In the genomic region with DNA sequence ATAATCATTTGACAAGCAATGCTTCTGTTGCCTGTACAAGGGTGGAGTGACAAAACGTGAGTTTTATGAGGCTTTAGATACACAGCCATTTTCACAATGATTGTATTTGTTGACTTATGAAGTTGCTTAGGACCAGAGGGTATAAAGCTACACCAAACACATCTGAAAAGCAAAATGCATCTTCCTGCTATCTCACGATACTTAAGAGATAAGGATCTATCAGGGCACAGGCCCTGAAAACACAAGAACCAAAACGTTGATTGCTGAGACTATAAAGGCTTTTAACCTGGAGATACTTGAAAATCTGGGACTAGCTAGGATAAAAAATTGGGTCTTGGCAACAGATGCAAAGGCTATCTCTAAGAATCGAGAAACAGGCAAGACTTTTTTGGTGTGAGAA, we compare ENCODE assay signal across 21 cellular contexts.
DNase-seq lines count a peak whose midpoint lies in the region; ATAC-seq and TF ChIP-seq lines count a peak whose summit lies in the region.
"Had no signal": no experiment of that assay in that cellular context is flagged by ENCODE, and none has a peak within 500 bp of the region (broad histone marks: within the 10 kb centered on the region; RNA-seq: fewer than 3 reads in every experiment).

No MANE protein-coding gene starts in this region.

- DNase-seq in NCI-H1417 (lab: John Stamatoyannopoulos, UW) (peak in 2 of 3 experiments; percentile 5 to 54), NCI-H1417 treated with DMSO at 0.1 percent for 48 hours (lab: John Stamatoyannopoulos, UW) (no peak), SK-N-SH (no peak), LNCaP clone FGC (ENCODE audit: low read depth) (peak; percentile 14), MCF 10A (ENCODE audit: unreplicated experiment) (no peak)
- DNase-seq in stimulated activated naive CD4-positive, alpha-beta T cell treated with Interleukin-2 at 50 U/mL for 16 hours (lab: John Stamatoyannopoulos, UW) = no peak
- DNase-seq: Caco-2; CD4-positive, CD25-positive, alpha-beta regulatory T cell; CD8-positive, alpha-beta T cell; DMS53; EL; GDM1; H9 had no signal

- BruUV-seq in MCF 10A (replicated peaks; lab: Mats Ljungman, UMichigan) = no TSS peak

- TF ChIP-seq EP300 in SK-N-SH (IDR thresholded peaks at IDR 0.05; ENCODE audit: borderline replicate concordance in 1 of 2, low read depth in 1 of 2, low read length in 1 of 2) = no peak

- H3K36me3 Mint-ChIP-seq in MCF 10A (ENCODE audit: insufficient read depth, unreplicated experiment) = no peaks in the 10 kb centered on the region
- H3K36me3 Mint-ChIP-seq: CD4-positive, CD25-positive, alpha-beta regulatory T cell had no signal

- H3K9me3 Mint-ChIP-seq in MCF 10A (ENCODE audit: unreplicated experiment) = peaks cover 7% of the 10 kb centered on the region
- H3K9me3 Mint-ChIP-seq: GM23338 had no signal

- H3K27ac ChIP-seq in SK-N-SH (ENCODE audit: low read depth in 2 of 2, low read length in 1 of 2) = peak overlapping the region in 1 of 2 experiments; percentile 66; a peak in 2 of 4 replicates
- H3K27ac ChIP-seq: 22Rv1, BLaER1, C4-2B had no signal

- no peaks in the 10 kb centered on the region for H3K4me1 Mint-ChIP-seq in MCF 10A (ENCODE audit: insufficient read depth, unreplicated experiment)
- H3K4me1 Mint-ChIP-seq: B cell; CD4-positive, CD25-positive, alpha-beta regulatory T cell; GM23338; H9 had no signal

- no peak overlapping the region for H2AFZ ChIP-seq in SK-N-SH (ENCODE audit: low read depth)
- H2AFZ ChIP-seq: GM23338 had no signal

- intact Hi-C loops in MCF 10A (cut with micrococcal nuclease) = no loop called here

- no peak overlapping the region for H3K4me2 ChIP-seq in SK-N-SH
- H3K4me2 ChIP-seq: BLaER1, GM23338 had no signal

- no peak overlapping the region for H3K4me3 Mint-ChIP-seq in MCF 10A (ENCODE audit: unreplicated experiment)
- H3K4me3 Mint-ChIP-seq: B cell; CD4-positive, CD25-positive, alpha-beta regulatory T cell; CD8-positive, alpha-beta T cell; GM23338; H9 had no signal

- H3K27ac Mint-ChIP-seq in MCF 10A (ENCODE audit: low read depth, unreplicated experiment) = no peak overlapping the region
- H3K27ac Mint-ChIP-seq: B cell; CD4-positive, CD25-positive, alpha-beta regulatory T cell; CD8-positive, alpha-beta T cell; GM23338; H9 had no signal

- no peaks in the 10 kb centered on the region for H3K4me1 ChIP-seq in SK-N-SH (ENCODE audit: control insufficient read depth in 1 of 2, insufficient read depth in 2 of 2, low read depth in 1 of 2, low read length in 1 of 2)
- H3K4me1 ChIP-seq: BLaER1, Caco-2 had no signal

- ATAC-seq in SK-N-SH treated with all-trans-retinoic acid at 6 μM for 48 hours = no peak
- ATAC-seq: CD8-positive, alpha-beta T cell; GM12878; GM23338; HCT116 had no signal

- no peaks in the 10 kb centered on the region for H3K27me3 Mint-ChIP-seq in MCF 10A (ENCODE audit: insufficient read depth, unreplicated experiment)
- H3K27me3 Mint-ChIP-seq: B cell; CD4-positive, CD25-positive, alpha-beta regulatory T cell had no signal

- H3K9me3 ChIP-seq in SK-N-SH = 0 out of 2 replicates have a peak, but pooled peaks cover 6% of the 10 kb centered on the region
- H3K9me3 ChIP-seq: Caco-2 had no signal

- H3K36me3 ChIP-seq in SK-N-SH (replicated peaks in 1 of 2; ENCODE audit: control insufficient read depth in 1 of 2, insufficient read depth in 2 of 2, low read length in 1 of 2) = peaks cover 0 to under 1% of the 10 kb centered on the region in 2 experiments

- CTCF ChIA-PET in SK-N-SH (lab: Yijun Ruan, JAX) = interaction anchor here (1.0 to 2.2 kb wide), 7 partner anchors 9 to 229 kb away, joined by 3 to 8 read pairs (median 3); no protein-coding TSS in a partner anchor
- CTCF ChIA-PET in MCF 10A (lab: Yijun Ruan, JAX) = no interaction called here

- no peak for TF ChIP-seq CTCF in SK-N-SH (IDR thresholded peaks at IDR 0.05)
- TF ChIP-seq CTCF in LNCaP clone FGC (IDR thresholded peaks at IDR 0.05; ENCODE audit: control insufficient read depth, extremely low read depth, insufficient read depth) = no peak
- no peak for TF ChIP-seq CTCF in MCF 10A (IDR thresholded peaks at IDR 0.05; ENCODE audit: unreplicated experiment)

- H3F3A ChIP-seq in SK-N-SH (replicated peaks; ENCODE audit: insufficient read depth) = peaks cover 9% of the 10 kb centered on the region

- no peak overlapping the region for H3K9ac ChIP-seq in SK-N-SH
- H3K9ac ChIP-seq: BLaER1 had no signal

- H3K4me3 ChIP-seq in SK-N-SH (ENCODE audit: low read depth in 2 of 2, low read length in 1 of 2) = no peak overlapping the region
- H3K4me3 ChIP-seq in LNCaP clone FGC (ENCODE audit: low read depth, low read length) = no peak overlapping the region
- H3K4me3 ChIP-seq: BLaER1, GM12878, GM23338 had no signal

- H3K9me2 ChIP-seq in SK-N-SH = no peaks in the 10 kb centered on the region

- no peaks in the 10 kb centered on the region for H3K79me2 ChIP-seq in SK-N-SH (ENCODE audit: insufficient read depth)

- no peak for TF ChIP-seq RAD21 in SK-N-SH (IDR thresholded peaks at IDR 0.05; ENCODE audit: low read length)

- no peaks in the 10 kb centered on the region for H4K20me1 ChIP-seq in SK-N-SH (ENCODE audit: insufficient read depth)
- H4K20me1 ChIP-seq: BLaER1 had no signal

- no peaks in the 10 kb centered on the region for H3K27me3 ChIP-seq in SK-N-SH (ENCODE audit: insufficient read depth)
- H3K27me3 ChIP-seq: BLaER1 had no signal

- POLR2A ChIA-PET in SK-N-SH (lab: Yijun Ruan, JAX) (no interaction called here), MCF 10A (lab: Yijun Ruan, JAX) (interaction anchor here (0.6 kb wide), 1 partner anchor 14 kb away, joined by 3 read pairs; no protein-coding TSS in a partner anchor)

- WGBS in SK-N-SH (ENCODE audit: low lambda C conversion rate) = 28% methylated on average over 4 of the region's 4 CpGs

TF ChIP-seq in SK-N-SH, 30 proteins besides CTCF, POLR2A, EP300 and RAD21:
- TF ChIP-seq, protein P1, sequence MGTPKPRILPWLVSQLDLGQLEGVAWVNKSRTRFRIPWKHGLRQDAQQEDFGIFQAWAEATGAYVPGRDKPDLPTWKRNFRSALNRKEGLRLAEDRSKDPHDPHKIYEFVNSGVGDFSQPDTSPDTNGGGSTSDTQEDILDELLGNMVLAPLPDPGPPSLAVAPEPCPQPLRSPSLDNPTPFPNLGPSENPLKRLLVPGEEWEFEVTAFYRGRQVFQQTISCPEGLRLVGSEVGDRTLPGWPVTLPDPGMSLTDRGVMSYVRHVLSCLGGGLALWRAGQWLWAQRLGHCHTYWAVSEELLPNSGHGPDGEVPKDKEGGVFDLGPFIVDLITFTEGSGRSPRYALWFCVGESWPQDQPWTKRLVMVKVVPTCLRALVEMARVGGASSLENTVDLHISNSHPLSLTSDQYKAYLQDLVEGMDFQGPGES (IDR thresholded peaks at IDR 0.05; ENCODE audit: low read depth, low read length) = no peak
- peak; percentile 69 for TF ChIP-seq GATA2 (CRISPR knock-in tag; IDR thresholded peaks at IDR 0.05)
TF ChIP-seq in SK-N-SH: peak in this region for 1.

TF ChIP-seq in SK-N-SH treated with all-trans-retinoic acid at 6 μM for 48 hours, 23 proteins besides CTCF, POLR2A, EP300 and RAD21 (continues in another document):
- no peak for TF ChIP-seq PPARA (CRISPR knock-in tag; IDR thresholded peaks at IDR 0.05; ENCODE audit: borderline replicate concordance)
- TF ChIP-seq, protein P2, sequence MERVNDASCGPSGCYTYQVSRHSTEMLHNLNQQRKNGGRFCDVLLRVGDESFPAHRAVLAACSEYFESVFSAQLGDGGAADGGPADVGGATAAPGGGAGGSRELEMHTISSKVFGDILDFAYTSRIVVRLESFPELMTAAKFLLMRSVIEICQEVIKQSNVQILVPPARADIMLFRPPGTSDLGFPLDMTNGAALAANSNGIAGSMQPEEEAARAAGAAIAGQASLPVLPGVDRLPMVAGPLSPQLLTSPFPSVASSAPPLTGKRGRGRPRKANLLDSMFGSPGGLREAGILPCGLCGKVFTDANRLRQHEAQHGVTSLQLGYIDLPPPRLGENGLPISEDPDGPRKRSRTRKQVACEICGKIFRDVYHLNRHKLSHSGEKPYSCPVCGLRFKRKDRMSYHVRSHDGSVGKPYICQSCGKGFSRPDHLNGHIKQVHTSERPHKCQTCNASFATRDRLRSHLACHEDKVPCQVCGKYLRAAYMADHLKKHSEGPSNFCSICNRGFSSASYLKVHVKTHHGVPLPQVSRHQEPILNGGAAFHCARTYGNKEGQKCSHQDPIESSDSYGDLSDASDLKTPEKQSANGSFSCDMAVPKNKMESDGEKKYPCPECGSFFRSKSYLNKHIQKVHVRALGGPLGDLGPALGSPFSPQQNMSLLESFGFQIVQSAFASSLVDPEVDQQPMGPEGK (CRISPR knock-in tag; IDR thresholded peaks at IDR 0.05; ENCODE audit: borderline replicate concordance) = no peak
- TF ChIP-seq TCF4 (CRISPR knock-in tag; IDR thresholded peaks at IDR 0.05; ENCODE audit: borderline replicate concordance) = no peak
- TF ChIP-seq ZFP3 (CRISPR knock-in tag; IDR thresholded peaks at IDR 0.05) = no peak
- TF ChIP-seq ESRRG (CRISPR knock-in tag; IDR thresholded peaks at IDR 0.05) = no peak
- TF ChIP-seq ZNF8 (CRISPR knock-in tag; IDR thresholded peaks at IDR 0.05) = no peak
- TF ChIP-seq, protein P3, sequence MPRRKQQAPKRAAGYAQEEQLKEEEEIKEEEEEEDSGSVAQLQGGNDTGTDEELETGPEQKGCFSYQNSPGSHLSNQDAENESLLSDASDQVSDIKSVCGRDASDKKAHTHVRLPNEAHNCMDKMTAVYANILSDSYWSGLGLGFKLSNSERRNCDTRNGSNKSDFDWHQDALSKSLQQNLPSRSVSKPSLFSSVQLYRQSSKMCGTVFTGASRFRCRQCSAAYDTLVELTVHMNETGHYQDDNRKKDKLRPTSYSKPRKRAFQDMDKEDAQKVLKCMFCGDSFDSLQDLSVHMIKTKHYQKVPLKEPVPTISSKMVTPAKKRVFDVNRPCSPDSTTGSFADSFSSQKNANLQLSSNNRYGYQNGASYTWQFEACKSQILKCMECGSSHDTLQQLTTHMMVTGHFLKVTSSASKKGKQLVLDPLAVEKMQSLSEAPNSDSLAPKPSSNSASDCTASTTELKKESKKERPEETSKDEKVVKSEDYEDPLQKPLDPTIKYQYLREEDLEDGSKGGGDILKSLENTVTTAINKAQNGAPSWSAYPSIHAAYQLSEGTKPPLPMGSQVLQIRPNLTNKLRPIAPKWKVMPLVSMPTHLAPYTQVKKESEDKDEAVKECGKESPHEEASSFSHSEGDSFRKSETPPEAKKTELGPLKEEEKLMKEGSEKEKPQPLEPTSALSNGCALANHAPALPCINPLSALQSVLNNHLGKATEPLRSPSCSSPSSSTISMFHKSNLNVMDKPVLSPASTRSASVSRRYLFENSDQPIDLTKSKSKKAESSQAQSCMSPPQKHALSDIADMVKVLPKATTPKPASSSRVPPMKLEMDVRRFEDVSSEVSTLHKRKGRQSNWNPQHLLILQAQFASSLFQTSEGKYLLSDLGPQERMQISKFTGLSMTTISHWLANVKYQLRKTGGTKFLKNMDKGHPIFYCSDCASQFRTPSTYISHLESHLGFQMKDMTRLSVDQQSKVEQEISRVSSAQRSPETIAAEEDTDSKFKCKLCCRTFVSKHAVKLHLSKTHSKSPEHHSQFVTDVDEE (CRISPR knock-in tag; IDR thresholded peaks at IDR 0.05) = no peak

Comparison
In these comparisons a context has a peak if more than half of its experiments do, and no peak if none do; other contexts are left out.
1. DNase-seq: peak in NCI-H1417 (2 of 3) and LNCaP clone FGC (single experiment); none in NCI-H1417 treated with DMSO at 0.1 percent for 48 hours (single experiment), SK-N-SH (single experiment), MCF 10A (single experiment) and stimulated activated naive CD4-positive, alpha-beta T cell treated with Interleukin-2 at 50 U/mL for 16 hours (single experiment).